Comparison of ENCODE assay signal across 8 cellular contexts in genomic region chr9:100099722-100100042, GRCh38. TPM values are rescaled to one million over a fixed set of nuclear protein-coding genes. Genes with fewer than 3 reads are reported as not detected.
DNase-seq lines count a peak whose midpoint lies in the region; ATAC-seq and TF ChIP-seq lines count a peak whose summit lies in the region.

No MANE protein-coding gene starts in this region.

- H3K27me3 Mint-ChIP-seq in natural killer cell treated with Interleukin-12 subunit alpha and Interleukin-12 subunit beta and Interleukin-15 and Interleukin-18, amount 100 ng/mL, for 72 hours: no peaks in the 10 kb centered on the region

- 0 out of 2 replicates have a peak, but pooled peaks cover 2% of the 10 kb centered on the region for H3K4me1 ChIP-seq in SJCRH30

- H3K9me3 Mint-ChIP-seq in natural killer cell treated with Interleukin-12 subunit alpha and Interleukin-12 subunit beta and Interleukin-15 and Interleukin-18, amount 100 ng/mL, for 72 hours: no peaks in the 10 kb centered on the region

- no peaks in the 10 kb centered on the region for H3K36me3 Mint-ChIP-seq in natural killer cell treated with Interleukin-12 subunit alpha and Interleukin-12 subunit beta and Interleukin-15 and Interleukin-18, amount 100 ng/mL, for 72 hours

- H3K27me3 ChIP-seq in SJCRH30: no peaks in the 10 kb centered on the region

- no peaks in the 10 kb centered on the region for H3K9me3 ChIP-seq in SJCRH30 (replicated peaks)

- TF ChIP-seq CTCF in GM12864 (IDR thresholded peaks at IDR 0.05; ENCODE audit: low read depth, low read length, missing control alignments): no peak

- H3K36me3 ChIP-seq in SJCRH30: peaks cover 5% of the 10 kb centered on the region

- peak; percentile 5 for ATAC-seq in HG02571 (IDR thresholded peaks at IDR 0.05; ENCODE audit: unreplicated experiment)
- ATAC-seq in natural killer cell treated with Interleukin-12 subunit alpha and Interleukin-12 subunit beta and Interleukin-15 and Interleukin-18, amount 100 ng/mL, for 72 hours: no peak

- H3K27ac ChIP-seq in SJCRH30 (peak overlapping the region; percentile 76), epithelial cell of prostate (peak overlapping the region; percentile 83)

- H3K4me3 Mint-ChIP-seq in natural killer cell treated with Interleukin-12 subunit alpha and Interleukin-12 subunit beta and Interleukin-15 and Interleukin-18, amount 100 ng/mL, for 72 hours: peak overlapping the region; percentile 100

- DNase-seq in GM12864 (ENCODE audit: low read depth): no peak
- DNase-seq in SJCRH30: peak; percentile 59 to 76
- no peak for DNase-seq in epithelial cell of prostate (ENCODE audit: low read depth, low spot score)
- no peak for DNase-seq in natural killer cell treated with Interleukin-12 subunit alpha and Interleukin-12 subunit beta and Interleukin-15 and Interleukin-18, amount 100 ng/mL, for 72 hours (ENCODE audit: low spot score)
- DNase-seq in GOT3 (lab: John Stamatoyannopoulos, UW): no peak
- DNase-seq in NCI-H1048 (lab: John Stamatoyannopoulos, UW): no peak
- DNase-seq in dedifferentiated amniotic fluid mesenchymal stem cell (ENCODE audit: extremely low spot score): no peak

- H3K4me3 ChIP-seq in GM12864 (ENCODE audit: low read depth, low read length) (peak overlapping the region; percentile 90), SJCRH30 (peak overlapping the region; percentile 74)

- peaks cover 23 to 41% of the 10 kb centered on the region in 2 donors for H3K4me1 Mint-ChIP-seq in natural killer cell treated with Interleukin-12 subunit alpha and Interleukin-12 subunit beta and Interleukin-15 and Interleukin-18, amount 100 ng/mL, for 72 hours (ENCODE audit: low read depth in 2 of 2)

- H3K27ac Mint-ChIP-seq in natural killer cell treated with Interleukin-12 subunit alpha and Interleukin-12 subunit beta and Interleukin-15 and Interleukin-18, amount 100 ng/mL, for 72 hours: peak overlapping the region; percentile 98 to 99

RNA-seq across cellular contexts. Expression of gene INVS, which starts 0.6 kb away (rescaled TPM):
- total RNA-seq in SJCRH30 (2014; rRNA removed; shearing (Covaris generic)): 25.8 and 30.1 TPM in 2 replicates
- total RNA-seq in natural killer cell treated with Interleukin-12 subunit alpha and Interleukin-12 subunit beta and Interleukin-15 and Interleukin-18, amount 100 ng/mL, for 72 hours: 10 to 100 TPM; 22.1 to 32.8 TPM

RNA-seq across cellular contexts. Expression of gene ERP44, which starts 0.9 kb away (rescaled TPM):
- 30.3 and 31.1 TPM in 2 replicates for total RNA-seq in SJCRH30 (2014; rRNA removed; shearing (Covaris generic))
- total RNA-seq in natural killer cell treated with Interleukin-12 subunit alpha and Interleukin-12 subunit beta and Interleukin-15 and Interleukin-18, amount 100 ng/mL, for 72 hours: 10 to 100 TPM; 13.1 to 26.3 TPM

Comparison
In these comparisons a context has a peak if more than half of its experiments do, and no peak if none do; other contexts are left out.
1. DNase-seq: peak in SJCRH30 (2 of 2); none in GM12864 (single experiment), epithelial cell of prostate (single experiment), natural killer cell treated with Interleukin-12 subunit alpha and Interleukin-12 subunit beta and Interleukin-15 and Interleukin-18, amount 100 ng/mL, for 72 hours (single experiment), GOT3 (single experiment), NCI-H1048 (single experiment) and dedifferentiated amniotic fluid mesenchymal stem cell (single experiment).